ENCODE assay signal across 8 cellular contexts in genomic region chr10:19815478-19816419, GRCh38. TPM values are rescaled to one million over a fixed set of nuclear protein-coding genes. Genes with fewer than 3 reads are reported as not detected.
A peak's percentile ranks its signal among the peaks of the same experiment; 100 is the strongest.
DNase-seq lines count a peak whose midpoint lies in the region; ATAC-seq, FAIRE-seq and TF ChIP-seq lines count a peak whose summit lies in the region.

No MANE protein-coding gene starts in this region.

- peak overlapping the region; percentile 77 for H3K9ac ChIP-seq in adipocyte (ENCODE audit: low read length)

- CTCF ChIA-PET in Calu3 (lab: Charles Lee): no interaction called here

- TF ChIP-seq POLR2A in GM12892 (IDR thresholded peaks at IDR 0.05; ENCODE audit: low read depth, low read length): no peak

- no peaks in the 10 kb centered on the region for H3K9me3 ChIP-seq in adipocyte (ENCODE audit: control insufficient read depth, low read length)
- H3K9me3 ChIP-seq in heart right ventricle: no peaks in the 10 kb centered on the region

- WGBS in heart right ventricle, 2 donors: 1% methylated on average over 66 to 79 of the region's 79 CpGs

- H3K36me3 ChIP-seq in adipocyte (ENCODE audit: control insufficient read depth, insufficient read depth, low read length, severe bottlenecking) (no peaks in the 10 kb centered on the region), heart right ventricle (peaks cover 0 to 2% (median 0%) of the 10 kb centered on the region in 9 donors)

- H3K36me3 Mint-ChIP-seq in Calu3 (ENCODE audit: insufficient read depth, unreplicated experiment) (no peaks in the 10 kb centered on the region), osteocyte (ENCODE audit: unreplicated experiment) (peaks cover 2% of the 10 kb centered on the region)

- H3K27ac Mint-ChIP-seq in Calu3 (ENCODE audit: unreplicated experiment) (no peak overlapping the region), osteocyte (ENCODE audit: unreplicated experiment) (peak overlapping the region; percentile 85)

- peak; percentile 76 to 91 (median 84) for ATAC-seq in heart right ventricle
- ATAC-seq in HG02588 (IDR thresholded peaks at IDR 0.05; ENCODE audit: unreplicated experiment): no peak

- no peak for FAIRE-seq in GM12892 (lab: Jason Lieb, UNC)
- FAIRE-seq in GM19239 (lab: Jason Lieb, UNC): no peak

- H3K4me3 Mint-ChIP-seq in Calu3 (ENCODE audit: low read depth, unreplicated experiment): peak overlapping the region; percentile 68
- peak overlapping the region; percentile 93 for H3K4me3 Mint-ChIP-seq in osteocyte (ENCODE audit: unreplicated experiment)

- H3K4me1 Mint-ChIP-seq in Calu3 (ENCODE audit: low read depth, unreplicated experiment) (no peaks in the 10 kb centered on the region), osteocyte (ENCODE audit: unreplicated experiment) (peaks cover 25% of the 10 kb centered on the region)

- peaks cover 18% of the 10 kb centered on the region for H3K4me1 ChIP-seq in adipocyte (ENCODE audit: control insufficient read depth, insufficient read depth, low read length)
- peaks cover 0 to 39% (median 20%) of the 10 kb centered on the region in 9 donors for H3K4me1 ChIP-seq in heart right ventricle

- H3K9me3 Mint-ChIP-seq in Calu3 (ENCODE audit: low read depth, unreplicated experiment) (no peaks in the 10 kb centered on the region), osteocyte (ENCODE audit: unreplicated experiment) (no peaks in the 10 kb centered on the region)

- H3K27me3 ChIP-seq in adipocyte (replicated peaks; ENCODE audit: control insufficient read depth, insufficient read depth, low read length) (peaks cover 9% of the 10 kb centered on the region), heart right ventricle (peaks cover 0 to 17% (median 2%) of the 10 kb centered on the region in 7 donors)

- BruUV-seq in Calu3 (replicated peaks; lab: Mats Ljungman, UMichigan): no TSS peak

- H3K4me3 ChIP-seq in adipocyte (ENCODE audit: low read length) (peak overlapping the region; percentile 80), heart right ventricle (peak overlapping the region; percentile 59 to 94 (median 86))

- TF ChIP-seq CTCF in Calu3 (IDR thresholded peaks at IDR 0.05; ENCODE audit: unreplicated experiment) (no peak), heart right ventricle (IDR thresholded peaks at IDR 0.05) (no peak), osteocyte (IDR thresholded peaks at IDR 0.05) (peak; percentile 15)

- peak overlapping the region; percentile 78 to 95 (median 89) for H3K27ac ChIP-seq in heart right ventricle

- H3K27me3 Mint-ChIP-seq in Calu3 (ENCODE audit: unreplicated experiment) (peaks cover 43% of the 10 kb centered on the region), osteocyte (ENCODE audit: unreplicated experiment) (peaks cover 44% of the 10 kb centered on the region)

- intact Hi-C loops in Calu3 (cut with micrococcal nuclease; ENCODE audit: unreplicated experiment) (loop anchor here (5.0 kb wide), 1 partner anchor 1042 kb away; no protein-coding TSS in a partner anchor), heart right ventricle (cut with DNase I) (loop anchor here in 9 of 10 donors (5.0 to 10.0 kb wide), 15 partner anchors 117 to 952 kb away; no protein-coding TSS in a partner anchor)

- DNase-seq in Calu3 (no peak), HuH-7 (ENCODE audit: low spot score) (peak; percentile 40), adipocyte (ENCODE audit: low read depth) (peak; percentile 32), heart right ventricle (peak; percentile 79 to 87), osteocyte (ENCODE audit: extremely low spot score, unreplicated experiment) (peak; percentile 88), GM12892 (ENCODE audit: insufficient read length) (no peak), GM19239 (ENCODE audit: insufficient read length, low spot score) (no peak)

RNA-seq across cellular contexts. Expression of gene PLXDC2, which starts 0.5 kb away (rescaled TPM):
- total RNA-seq in Calu3 (2022) (not detected in 2 replicates), heart right ventricle (10 to 100 TPM in 9 of 10 donors, 1 to 10 TPM in 1; 9.6 to 26.8 (median 17.6) TPM), osteocyte (33.2 and 36.4 TPM in 2 replicates)
- polyA plus RNA-seq in heart right ventricle: 1 to 10 TPM; 4.6 to 5.4 TPM
- 0.04 TPM for polyA plus RNA-seq in GM12892 (2012; ENCODE audit: missing spikeins)

Comparison
In these comparisons a context has a peak if more than half of its experiments do, and no peak if none do; other contexts are left out.
1. DNase-seq: peak in HuH-7 (single experiment), adipocyte (single experiment), heart right ventricle (2 of 2) and osteocyte (single experiment); none in Calu3 (single experiment), GM12892 (single experiment) and GM19239 (single experiment).